In genomic region chr2:46955764-46956163, GRCh38 we compare ENCODE assay signal across 11 cellular contexts. TPM values are rescaled to one million over a fixed set of nuclear protein-coding genes. Genes with fewer than 3 reads are reported as not detected.
DNase-seq lines count a peak whose midpoint lies in the region; ATAC-seq, FAIRE-seq and TF ChIP-seq lines count a peak whose summit lies in the region.
"Had no signal": no experiment of that assay in that cellular context is flagged by ENCODE, and none has a peak within 500 bp of the region (broad histone marks: within the 10 kb centered on the region; RNA-seq: fewer than 3 reads in every experiment).

No MANE protein-coding gene starts in this region.

- TF ChIP-seq CTCF in astrocyte (IDR thresholded peaks at IDR 0.05; ENCODE audit: insufficient read depth, low read depth, low read length) (no peak), lower lobe of right lung (IDR thresholded peaks at IDR 0.05) (no peak)

- no peak for FAIRE-seq in astrocyte (lab: Jason Lieb, UNC)

- H3K27ac ChIP-seq in HUES6 (ENCODE audit: low read depth, low read length) (peak overlapping the region; percentile 6; the same call in 1 of the 2 replicates), astrocyte (ENCODE audit: low read depth, low read length) (peak overlapping the region; percentile 72), lower lobe of right lung (peak overlapping the region; percentile 69), stomach smooth muscle (ENCODE audit: low read length) (peak overlapping the region; percentile 55)
- H3K27ac ChIP-seq: SK-N-MC had no signal

- DNase-seq in astrocyte (ENCODE audit: low read depth): no peak
- no peak for DNase-seq in lower lobe of right lung
- DNase-seq in A172 (ENCODE audit: low spot score): no peak
- DNase-seq in NCI-H1694 (lab: John Stamatoyannopoulos, UW): no peak
- DNase-seq: activated CD4-positive, alpha-beta T cell treated with anti-CD3 and anti-CD28 coated beads, Interleukin-2, amount 50 U/mL, for 4 hours; KG1 had no signal

- peaks cover 16% of the 10 kb centered on the region for H3K4me1 Mint-ChIP-seq in astrocyte (ENCODE audit: low read depth, unreplicated experiment)

- no peaks in the 10 kb centered on the region for H3K9me3 ChIP-seq in HUES6 (ENCODE audit: control insufficient read depth, insufficient read depth, low read depth, low read length)
- no peaks in the 10 kb centered on the region for H3K9me3 ChIP-seq in astrocyte (ENCODE audit: insufficient read depth, low read depth, low read length)
- no peaks in the 10 kb centered on the region for H3K9me3 ChIP-seq in lower lobe of right lung
- H3K9me3 ChIP-seq in stomach smooth muscle (ENCODE audit: control insufficient read depth in 2 of 2, low read length in 2 of 2): no peaks in the 10 kb centered on the region

- H3K9ac ChIP-seq in HUES6 (ENCODE audit: low read length): no peak overlapping the region
- H3K9ac ChIP-seq in astrocyte (ENCODE audit: low read length): peak overlapping the region; percentile 20
- H3K9ac ChIP-seq in stomach smooth muscle (ENCODE audit: low read length in 2 of 2): no peak overlapping the region

- H3K4me1 ChIP-seq in HUES6 (ENCODE audit: control insufficient read depth, insufficient read depth, low read length) (peaks cover 6% of the 10 kb centered on the region; the same call in 1 of the 2 replicates), astrocyte (ENCODE audit: insufficient read depth, low read length) (peaks cover 14% of the 10 kb centered on the region), lower lobe of right lung (peaks cover 18% of the 10 kb centered on the region), stomach smooth muscle (ENCODE audit: control insufficient read depth, insufficient read depth, low read length) (peaks cover 18% of the 10 kb centered on the region)

- ATAC-seq in lower lobe of right lung: no peak
- no peak for ATAC-seq in HG03159 (IDR thresholded peaks at IDR 0.05; ENCODE audit: unreplicated experiment)
- ATAC-seq in HG03039 (IDR thresholded peaks at IDR 0.05; ENCODE audit: unreplicated experiment): no peak

- peak overlapping the region; percentile 97 for H3K27ac Mint-ChIP-seq in astrocyte (ENCODE audit: unreplicated experiment)

- H3K36me3 ChIP-seq in HUES6 (ENCODE audit: control insufficient read depth, insufficient read depth, low read length): peaks cover 50% of the 10 kb centered on the region
- peaks cover 42% of the 10 kb centered on the region for H3K36me3 ChIP-seq in astrocyte (ENCODE audit: insufficient read depth, low read length)
- peaks cover 89% of the 10 kb centered on the region for H3K36me3 ChIP-seq in lower lobe of right lung
- H3K36me3 ChIP-seq in stomach smooth muscle (ENCODE audit: control insufficient read depth in 2 of 2, insufficient read depth in 2 of 2, low read length in 2 of 2): peaks cover 35 to 52% of the 10 kb centered on the region in 2 donors

- H2AFZ ChIP-seq in astrocyte (ENCODE audit: low read depth, low read length): no peak overlapping the region

- H3K27me3 ChIP-seq in HUES6 (ENCODE audit: control insufficient read depth, insufficient read depth, low read length): no peaks in the 10 kb centered on the region
- no peaks in the 10 kb centered on the region for H3K27me3 ChIP-seq in astrocyte (ENCODE audit: insufficient read depth, low read length)
- H3K27me3 ChIP-seq in lower lobe of right lung (ENCODE audit: low read depth): no peaks in the 10 kb centered on the region
- no peaks in the 10 kb centered on the region for H3K27me3 ChIP-seq in stomach smooth muscle (ENCODE audit: control insufficient read depth in 1 of 2, insufficient read depth in 2 of 2, low read length in 2 of 2)

- intact Hi-C loops in lower lobe of right lung (cut with DNase I): no loop called here

- H3K9me3 Mint-ChIP-seq in astrocyte (ENCODE audit: unreplicated experiment): no peaks in the 10 kb centered on the region

- H3K36me3 Mint-ChIP-seq in astrocyte (ENCODE audit: low read depth, unreplicated experiment): peaks cover 26% of the 10 kb centered on the region

- peak overlapping the region; percentile 40 for H3K4me3 Mint-ChIP-seq in astrocyte (ENCODE audit: unreplicated experiment)

- peak overlapping the region; percentile 80 for H3K4me2 ChIP-seq in astrocyte (ENCODE audit: low read length)

- H3K4me3 ChIP-seq in HUES6 (ENCODE audit: low read depth, low read length) (no peak overlapping the region), astrocyte (ENCODE audit: insufficient read depth, low read depth, low read length) (no peak overlapping the region), lower lobe of right lung (no peak overlapping the region), stomach smooth muscle (ENCODE audit: low read length in 2 of 2) (no peak overlapping the region)
- H3K4me3 ChIP-seq: SK-N-MC had no signal

- H3K27me3 Mint-ChIP-seq in astrocyte (ENCODE audit: low read depth, unreplicated experiment): no peaks in the 10 kb centered on the region

- H4K20me1 ChIP-seq in astrocyte (ENCODE audit: insufficient read depth, low read length): peaks cover 6% of the 10 kb centered on the region

- peaks cover 9% of the 10 kb centered on the region for H3K79me2 ChIP-seq in astrocyte (ENCODE audit: insufficient read depth, low read length)

RNA-seq across cellular contexts. Expression of gene TTC7A, which starts 14.7 kb away (rescaled TPM):
- 13.1 and 16.4 TPM in 2 replicates for total RNA-seq in astrocyte
- 60.9 TPM for total RNA-seq in lower lobe of right lung
- 14.4 and 22.0 TPM in 2 replicates for total RNA-seq in A172 (2014; rRNA removed; shearing (Covaris generic))

RNA-seq across cellular contexts. Expression of gene MCFD2, which starts 40.2 kb away (rescaled TPM):
- total RNA-seq in astrocyte (161 and 165 TPM in 2 replicates), lower lobe of right lung (82.3 TPM)
- total RNA-seq in A172 (2014; rRNA removed; shearing (Covaris generic)): 211 and 213 TPM in 2 replicates

Comparison
In these comparisons a context has a peak if more than half of its experiments do, and no peak if none do; other contexts are left out.
1. H3K27ac ChIP-seq: peak in every context shown above with its lines; median percentile 72 in astrocyte; 69 in lower lobe of right lung; 55 in stomach smooth muscle; 6 in HUES6.